8 cellular contexts compared by ENCODE assay signal in the genomic region with DNA sequence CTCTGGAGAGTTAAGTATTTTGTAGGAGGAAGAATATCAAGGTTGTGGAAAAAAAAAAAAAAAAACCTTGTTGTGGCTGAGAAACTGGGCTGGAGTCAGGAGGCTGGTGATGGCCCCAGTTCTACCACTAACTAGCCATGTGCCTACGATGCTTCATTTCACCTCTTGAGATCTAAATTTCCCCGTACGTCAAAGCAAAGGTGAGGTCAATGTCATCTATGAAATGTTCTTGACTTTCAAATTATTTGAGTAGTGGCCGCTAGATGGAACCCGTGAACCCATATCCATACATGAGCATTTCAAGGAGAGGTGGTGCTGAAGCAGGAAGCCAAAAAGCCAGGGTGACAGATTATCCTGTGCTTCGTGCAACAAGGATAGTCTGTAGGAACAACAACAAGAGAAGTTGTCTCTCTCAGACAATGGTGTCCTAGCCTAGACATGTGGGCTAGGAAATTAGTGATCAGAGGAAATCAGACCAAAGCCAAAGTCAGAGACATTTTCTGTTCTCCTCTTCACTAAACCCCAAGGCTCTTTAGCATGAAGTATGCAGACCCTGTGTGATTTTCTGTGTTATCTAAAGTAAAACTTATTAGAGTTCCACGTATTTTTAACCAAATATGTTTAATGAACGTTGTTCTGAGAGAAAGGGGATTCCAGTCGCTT.
A peak's percentile ranks its signal among the peaks of the same experiment; 100 is the strongest.
DNase-seq lines count a peak whose midpoint lies in the region; ATAC-seq, FAIRE-seq and TF ChIP-seq lines count a peak whose summit lies in the region.

No MANE protein-coding gene starts in this region.

- no peaks in the 10 kb centered on the region for H3K4me1 ChIP-seq in foreskin keratinocyte

- H3K4me3 Mint-ChIP-seq in activated T-helper 2 cell treated with anti-CD3 and anti-CD28 coated beads, Interferon-gamma antibody, Interleukin-2, Interleukin-4, amounts not matched to agents 10 μg/mL and 5 μg/mL and 100 μg/mL, durations not matched to agents 14 hours and 24 hours and 36 hours (ENCODE audit: low read depth), result no peak overlapping the region

- no peaks in the 10 kb centered on the region for H3K36me3 Mint-ChIP-seq in activated T-helper 2 cell treated with anti-CD3 and anti-CD28 coated beads, Interferon-gamma antibody, Interleukin-2, Interleukin-4, amounts not matched to agents 10 μg/mL and 5 μg/mL and 100 μg/mL, durations not matched to agents 14 hours and 24 hours and 36 hours (ENCODE audit: low read depth)

- H3K27ac Mint-ChIP-seq in activated T-helper 2 cell treated with anti-CD3 and anti-CD28 coated beads, Interferon-gamma antibody, Interleukin-2, Interleukin-4, amounts not matched to agents 10 μg/mL and 5 μg/mL and 100 μg/mL, durations not matched to agents 14 hours and 24 hours and 36 hours, result peak overlapping the region; percentile 31

- no peaks in the 10 kb centered on the region for H3K9me3 Mint-ChIP-seq in activated T-helper 2 cell treated with anti-CD3 and anti-CD28 coated beads, Interferon-gamma antibody, Interleukin-2, Interleukin-4, amounts not matched to agents 10 μg/mL and 5 μg/mL and 100 μg/mL, durations not matched to agents 14 hours and 24 hours and 36 hours

- peak; percentile 26 for FAIRE-seq in HTR-8/SVneo (lab: Jason Lieb, UNC)

- peaks cover 50% of the 10 kb centered on the region for H3K27me3 Mint-ChIP-seq in activated T-helper 2 cell treated with anti-CD3 and anti-CD28 coated beads, Interferon-gamma antibody, Interleukin-2, Interleukin-4, amounts not matched to agents 10 μg/mL and 5 μg/mL and 100 μg/mL, durations not matched to agents 14 hours and 24 hours and 36 hours (ENCODE audit: low read depth)

- ATAC-seq in GM19395 (IDR thresholded peaks at IDR 0.05; ENCODE audit: unreplicated experiment), result peak; percentile 79
- peak; percentile 59 for ATAC-seq in foreskin keratinocyte
- no peak for ATAC-seq in HG02973 (IDR thresholded peaks at IDR 0.05; ENCODE audit: unreplicated experiment)

- intact Hi-C loops in activated T-helper 2 cell treated with anti-CD3 and anti-CD28 coated beads, Interferon-gamma antibody, Interleukin-2, Interleukin-4, amounts not matched to agents 10 μg/mL and 5 μg/mL and 100 μg/mL, durations not matched to agents 14 hours and 24 hours and 36 hours (cut with micrococcal nuclease), result loop anchor here (1.0 to 10.0 kb wide), 3 partner anchors 9 to 479 kb away; no protein-coding TSS in a partner anchor

- peaks cover 22% of the 10 kb centered on the region for H3K4me1 Mint-ChIP-seq in activated T-helper 2 cell treated with anti-CD3 and anti-CD28 coated beads, Interferon-gamma antibody, Interleukin-2, Interleukin-4, amounts not matched to agents 10 μg/mL and 5 μg/mL and 100 μg/mL, durations not matched to agents 14 hours and 24 hours and 36 hours (ENCODE audit: low read depth)

- peaks cover 49% of the 10 kb centered on the region for H3K27me3 ChIP-seq in foreskin keratinocyte

- peak; percentile 69 for DNase-seq in D341Med (ENCODE audit: low spot score)
- peak; percentile 65 for DNase-seq in HTR-8/SVneo (ENCODE audit: insufficient read length, low spot score)
- peak; percentile 68 for DNase-seq in NOMO-1 treated with DMSO at 0.1 percent for 48 hours (lab: John Stamatoyannopoulos, UW; ENCODE audit: unreplicated experiment)
- DNase-seq in activated T-helper 2 cell treated with anti-CD3 and anti-CD28 coated beads, Interferon-gamma antibody, Interleukin-2, Interleukin-4, amounts not matched to agents 10 μg/mL and 5 μg/mL and 100 μg/mL, durations not matched to agents 14 hours and 24 hours and 36 hours (ENCODE audit: low spot score), result peak; percentile 34
- DNase-seq in foreskin keratinocyte, result peak; percentile 18 to 37
- peak; percentile 68 for DNase-seq in pons (ENCODE audit: low spot score)

- peak; percentile 77 for TF ChIP-seq CTCF in foreskin keratinocyte (conservative IDR thresholded peaks at IDR 0.05)

- no peak overlapping the region for H3K27ac ChIP-seq in foreskin keratinocyte
